1 cellular context compared by ENCODE assay signal in genomic region chr11:14340721-14341120, GRCh38.
TF ChIP-seq lines count a peak whose summit lies in the region.

No MANE protein-coding gene starts in this region.

TF ChIP-seq in GM23338, 12 proteins besides CTCF, POLR2A, EP300 and RAD21 (continued from another document):
- TF ChIP-seq, protein P1, sequence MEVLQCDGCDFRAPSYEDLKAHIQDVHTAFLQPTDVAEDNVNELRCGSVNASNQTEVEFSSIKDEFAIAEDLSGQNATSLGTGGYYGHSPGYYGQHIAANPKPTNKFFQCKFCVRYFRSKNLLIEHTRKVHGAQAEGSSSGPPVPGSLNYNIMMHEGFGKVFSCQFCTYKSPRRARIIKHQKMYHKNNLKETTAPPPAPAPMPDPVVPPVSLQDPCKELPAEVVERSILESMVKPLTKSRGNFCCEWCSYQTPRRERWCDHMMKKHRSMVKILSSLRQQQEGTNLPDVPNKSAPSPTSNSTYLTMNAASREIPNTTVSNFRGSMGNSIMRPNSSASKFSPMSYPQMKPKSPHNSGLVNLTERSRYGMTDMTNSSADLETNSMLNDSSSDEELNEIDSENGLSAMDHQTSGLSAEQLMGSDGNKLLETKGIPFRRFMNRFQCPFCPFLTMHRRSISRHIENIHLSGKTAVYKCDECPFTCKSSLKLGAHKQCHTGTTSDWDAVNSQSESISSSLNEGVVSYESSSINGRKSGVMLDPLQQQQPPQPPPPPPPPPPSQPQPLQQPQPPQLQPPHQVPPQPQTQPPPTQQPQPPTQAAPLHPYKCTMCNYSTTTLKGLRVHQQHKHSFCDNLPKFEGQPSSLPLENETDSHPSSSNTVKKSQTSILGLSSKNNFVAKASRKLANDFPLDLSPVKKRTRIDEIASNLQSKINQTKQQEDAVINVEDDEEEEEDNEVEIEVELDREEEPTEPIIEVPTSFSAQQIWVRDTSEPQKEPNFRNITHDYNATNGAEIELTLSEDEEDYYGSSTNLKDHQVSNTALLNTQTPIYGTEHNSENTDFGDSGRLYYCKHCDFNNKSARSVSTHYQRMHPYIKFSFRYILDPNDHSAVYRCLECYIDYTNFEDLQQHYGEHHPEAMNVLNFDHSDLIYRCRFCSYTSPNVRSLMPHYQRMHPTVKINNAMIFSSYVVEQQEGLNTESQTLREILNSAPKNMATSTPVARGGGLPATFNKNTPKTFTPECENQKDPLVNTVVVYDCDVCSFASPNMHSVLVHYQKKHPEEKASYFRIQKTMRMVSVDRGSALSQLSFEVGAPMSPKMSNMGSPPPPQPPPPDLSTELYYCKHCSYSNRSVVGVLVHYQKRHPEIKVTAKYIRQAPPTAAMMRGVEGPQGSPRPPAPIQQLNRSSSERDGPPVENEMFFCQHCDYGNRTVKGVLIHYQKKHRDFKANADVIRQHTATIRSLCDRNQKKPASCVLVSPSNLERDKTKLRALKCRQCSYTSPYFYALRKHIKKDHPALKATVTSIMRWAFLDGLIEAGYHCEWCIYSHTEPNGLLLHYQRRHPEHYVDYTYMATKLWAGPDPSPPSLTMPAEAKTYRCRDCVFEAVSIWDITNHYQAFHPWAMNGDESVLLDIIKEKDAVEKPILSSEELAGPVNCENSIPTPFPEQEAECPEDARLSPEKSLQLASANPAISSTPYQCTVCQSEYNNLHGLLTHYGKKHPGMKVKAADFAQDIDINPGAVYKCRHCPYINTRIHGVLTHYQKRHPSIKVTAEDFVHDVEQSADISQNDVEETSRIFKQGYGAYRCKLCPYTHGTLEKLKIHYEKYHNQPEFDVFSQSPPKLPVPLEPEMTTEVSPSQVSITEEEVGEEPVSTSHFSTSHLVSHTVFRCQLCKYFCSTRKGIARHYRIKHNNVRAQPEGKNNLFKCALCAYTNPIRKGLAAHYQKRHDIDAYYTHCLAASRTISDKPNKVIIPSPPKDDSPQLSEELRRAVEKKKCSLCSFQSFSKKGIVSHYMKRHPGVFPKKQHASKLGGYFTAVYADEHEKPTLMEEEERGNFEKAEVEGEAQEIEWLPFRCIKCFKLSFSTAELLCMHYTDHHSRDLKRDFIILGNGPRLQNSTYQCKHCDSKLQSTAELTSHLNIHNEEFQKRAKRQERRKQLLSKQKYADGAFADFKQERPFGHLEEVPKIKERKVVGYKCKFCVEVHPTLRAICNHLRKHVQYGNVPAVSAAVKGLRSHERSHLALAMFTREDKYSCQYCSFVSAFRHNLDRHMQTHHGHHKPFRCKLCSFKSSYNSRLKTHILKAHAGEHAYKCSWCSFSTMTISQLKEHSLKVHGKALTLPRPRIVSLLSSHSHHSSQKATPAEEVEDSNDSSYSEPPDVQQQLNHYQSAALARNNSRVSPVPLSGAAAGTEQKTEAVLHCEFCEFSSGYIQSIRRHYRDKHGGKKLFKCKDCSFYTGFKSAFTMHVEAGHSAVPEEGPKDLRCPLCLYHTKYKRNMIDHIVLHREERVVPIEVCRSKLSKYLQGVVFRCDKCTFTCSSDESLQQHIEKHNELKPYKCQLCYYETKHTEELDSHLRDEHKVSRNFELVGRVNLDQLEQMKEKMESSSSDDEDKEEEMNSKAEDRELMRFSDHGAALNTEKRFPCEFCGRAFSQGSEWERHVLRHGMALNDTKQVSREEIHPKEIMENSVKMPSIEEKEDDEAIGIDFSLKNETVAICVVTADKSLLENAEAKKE (CRISPR knock-in tag; IDR thresholded peaks at IDR 0.05) = no peak
- TF ChIP-seq ETS1 (IDR thresholded peaks at IDR 0.05) (0 out of 2 replicates have a peak, but pooled peaks have one; percentile 39), POLR2AphosphoS5 (IDR thresholded peaks at IDR 0.05; ENCODE audit: low read depth) (peak; percentile 18; the same call in 1 of the 2 replicates), ZNF331 (CRISPR knock-in tag; IDR thresholded peaks at IDR 0.05; ENCODE audit: low read depth) (no peak)
